ENCODE assay signal across 1 cellular context in the genomic region with DNA sequence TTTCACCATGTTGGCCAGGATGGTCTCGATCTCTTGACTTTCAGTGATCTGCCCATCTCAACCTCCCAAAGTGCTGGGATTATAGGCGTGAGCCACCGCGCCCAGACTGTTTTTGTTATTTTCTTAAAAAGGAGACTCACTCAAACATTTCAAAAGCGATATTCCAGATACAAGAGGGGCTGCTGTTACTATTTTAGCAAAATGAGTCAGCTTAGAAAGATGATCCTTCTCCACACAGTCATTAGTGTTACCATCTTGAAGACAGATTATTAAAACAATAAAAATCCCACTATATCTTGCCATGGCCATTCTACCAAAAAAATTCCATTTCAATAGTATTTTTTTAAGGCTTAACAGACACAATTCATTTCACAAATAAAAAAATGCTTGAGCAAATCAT.
TF ChIP-seq lines count a peak whose summit lies in the region.

No MANE protein-coding gene starts in this region.

TF ChIP-seq in SK-N-SH, 30 proteins besides CTCF, POLR2A, EP300 and RAD21 (continued from another document):
- no peak for TF ChIP-seq SIN3A (IDR thresholded peaks at IDR 0.05; ENCODE audit: borderline replicate concordance, low read depth, low read length)
- TF ChIP-seq JUND (IDR thresholded peaks at IDR 0.05): no peak
